Comparison of ENCODE assay signal across 23 cellular contexts in genomic region chr9:134694714-134695113, GRCh38. TPM values are rescaled to one million over a fixed set of nuclear protein-coding genes. Genes with fewer than 3 reads are reported as not detected.
A peak's percentile ranks its signal among the peaks of the same experiment; 100 is the strongest.
DNase-seq lines count a peak whose midpoint lies in the region; ATAC-seq and TF ChIP-seq lines count a peak whose summit lies in the region.
"Had no signal": no experiment of that assay in that cellular context is flagged by ENCODE, and none has a peak within 500 bp of the region (broad histone marks: within the 10 kb centered on the region; RNA-seq: fewer than 3 reads in every experiment).

No MANE protein-coding gene starts in this region.

- H3K27me3 ChIP-seq in right atrium auricular region (no peaks in the 10 kb centered on the region), endodermal cell (ENCODE audit: control insufficient read depth, insufficient read depth, low read length, poor library complexity, severe bottlenecking) (no peaks in the 10 kb centered on the region), stomach smooth muscle (ENCODE audit: control insufficient read depth in 1 of 2, insufficient read depth in 2 of 2, low read length in 2 of 2) (no peaks in the 10 kb centered on the region)

- H3K9me3 Mint-ChIP-seq in endodermal cell (no peaks in the 10 kb centered on the region), osteocyte (ENCODE audit: unreplicated experiment) (no peaks in the 10 kb centered on the region)
- H3K9me3 Mint-ChIP-seq: CD8-positive, alpha-beta T cell; GM23338; IgD-negative memory B cell had no signal

- H3K9ac ChIP-seq in endodermal cell (ENCODE audit: extremely low read depth, low read length, poor library complexity, severe bottlenecking): no peak overlapping the region
- H3K9ac ChIP-seq in stomach smooth muscle (ENCODE audit: low read length in 2 of 2): no peak overlapping the region
- H3K9ac ChIP-seq: BLaER1 treated with 17β-estradiol and CSF1 and Interleukin-3, amounts not matched to agents 10 nM and 100 nM had no signal

- H3K4me3 Mint-ChIP-seq in endodermal cell (no peak overlapping the region), osteocyte (ENCODE audit: unreplicated experiment) (no peak overlapping the region)
- H3K4me3 Mint-ChIP-seq: CD8-positive, alpha-beta T cell; GM23338; IgD-negative memory B cell had no signal

- H3K4me3 ChIP-seq in right atrium auricular region (no peak overlapping the region), endodermal cell (ENCODE audit: low read length) (no peak overlapping the region), stomach smooth muscle (ENCODE audit: low read length in 2 of 2) (no peak overlapping the region)
- H3K4me3 ChIP-seq: BLaER1 treated with 17β-estradiol and CSF1 and Interleukin-3, amounts not matched to agents 10 nM and 100 nM; GM23338 had no signal

- WGBS in endodermal cell (ENCODE audit: insufficient coverage in 1 of 2, insufficient read length in 1 of 2), 2 experiments: 93 to 96% methylated on average over 5 to 12 of the region's 12 CpGs

- peak; percentile 16 for DNase-seq in Right ventricle myocardium superior
- no peak for DNase-seq in right atrium auricular region (ENCODE audit: low spot score)
- DNase-seq in endodermal cell: no peak
- no peak for DNase-seq in osteocyte (ENCODE audit: extremely low spot score, unreplicated experiment)
- no peak for DNase-seq in GM19240 (ENCODE audit: insufficient read length, low spot score)
- DNase-seq in NCI-H2227 (lab: John Stamatoyannopoulos, UW; ENCODE audit: unreplicated experiment): no peak
- no peak for DNase-seq in activated CD8-positive, alpha-beta memory T cell treated with anti-CD3 and anti-CD28 coated beads for 24 hours
- DNase-seq: ACHN; Calu3; CD8-positive, alpha-beta T cell; DMS153; HCEC 1CT; MV-4-11; NCI-H1105 treated with DMSO at 0.1 percent for 48 hours; NCI-H2029 treated with DMSO at 0.1 percent for 48 hours; NCI-H526; PC-3 had no signal

- no peaks in the 10 kb centered on the region for H3K9me3 ChIP-seq in right atrium auricular region
- no peaks in the 10 kb centered on the region for H3K9me3 ChIP-seq in endodermal cell (ENCODE audit: control insufficient read depth, low read length)
- no peaks in the 10 kb centered on the region for H3K9me3 ChIP-seq in stomach smooth muscle (ENCODE audit: control insufficient read depth in 2 of 2, low read length in 2 of 2)
- H3K9me3 ChIP-seq: BLaER1 treated with 17β-estradiol and CSF1 and Interleukin-3, amounts not matched to agents 10 nM and 100 nM had no signal

- peaks cover 25% of the 10 kb centered on the region for H3K36me3 Mint-ChIP-seq in endodermal cell (ENCODE audit: low read depth)
- H3K36me3 Mint-ChIP-seq in osteocyte (ENCODE audit: unreplicated experiment): peaks cover 27% of the 10 kb centered on the region
- H3K36me3 Mint-ChIP-seq: CD8-positive, alpha-beta T cell; IgD-negative memory B cell had no signal

- intact Hi-C loops in Right ventricle myocardium superior (cut with DNase I): loop anchor here (5.0 kb wide), 1 partner anchor 38 kb away; no protein-coding TSS in a partner anchor

- peaks cover 0 to 23% of the 10 kb centered on the region in 2 donors for H3K4me1 ChIP-seq in right atrium auricular region
- H3K4me1 ChIP-seq in endodermal cell (ENCODE audit: control insufficient read depth, insufficient read depth, low read length): no peaks in the 10 kb centered on the region
- H3K4me1 ChIP-seq in stomach smooth muscle (ENCODE audit: control insufficient read depth, insufficient read depth, low read length): peaks cover 48% of the 10 kb centered on the region

- no peak for ATAC-seq in Right ventricle myocardium superior (ENCODE audit: poor library complexity)
- ATAC-seq: CD8-positive, alpha-beta T cell; GM23338; PC-3; SK-N-SH treated with all-trans-retinoic acid at 6 μM for 48 hours had no signal

- H3K27me3 Mint-ChIP-seq in endodermal cell (ENCODE audit: insufficient read depth) (no peaks in the 10 kb centered on the region), osteocyte (ENCODE audit: unreplicated experiment) (no peaks in the 10 kb centered on the region)
- H3K27me3 Mint-ChIP-seq: IgD-negative memory B cell had no signal

- no peak for TF ChIP-seq CTCF in right atrium auricular region (IDR thresholded peaks at IDR 0.05)
- no peak for TF ChIP-seq CTCF in endodermal cell (conservative IDR thresholded peaks at IDR 0.05)
- TF ChIP-seq CTCF in osteocyte (IDR thresholded peaks at IDR 0.05): no peak

- H3K36me3 ChIP-seq in right atrium auricular region: no peaks in the 10 kb centered on the region
- no peaks in the 10 kb centered on the region for H3K36me3 ChIP-seq in endodermal cell (ENCODE audit: control insufficient read depth, insufficient read depth, low read length)
- peaks cover 14 to 20% of the 10 kb centered on the region in 2 donors for H3K36me3 ChIP-seq in stomach smooth muscle (ENCODE audit: control insufficient read depth in 2 of 2, insufficient read depth in 2 of 2, low read length in 2 of 2)

- H3K27ac Mint-ChIP-seq in endodermal cell (peak overlapping the region; percentile 30), osteocyte (ENCODE audit: unreplicated experiment) (peak overlapping the region; percentile 38)
- H3K27ac Mint-ChIP-seq: CD8-positive, alpha-beta T cell; GM23338; IgD-negative memory B cell had no signal

- H3K27ac ChIP-seq in right atrium auricular region: no peak overlapping the region
- H3K27ac ChIP-seq in endodermal cell (ENCODE audit: low read depth, low read length): no peak overlapping the region
- H3K27ac ChIP-seq in stomach smooth muscle (ENCODE audit: low read length): peak overlapping the region; percentile 11
- H3K27ac ChIP-seq: 22Rv1; BLaER1 treated with 17β-estradiol and CSF1 and Interleukin-3, amounts not matched to agents 10 nM and 100 nM had no signal

- H3K4me1 Mint-ChIP-seq in endodermal cell (no peaks in the 10 kb centered on the region), osteocyte (ENCODE audit: unreplicated experiment) (peaks cover 45% of the 10 kb centered on the region)

RNA-seq across cellular contexts. Expression of gene COL5A1, which starts 53.1 kb away (rescaled TPM):
- total RNA-seq in Right ventricle myocardium superior (12.7 TPM), right atrium auricular region (10 to 100 TPM; 10.9 to 22.0 TPM), endodermal cell (10 to 100 TPM; 65.3 to 76.6 TPM), osteocyte (1,552 and 1,672 TPM in 2 replicates)
- polyA plus RNA-seq in endodermal cell (2013, experiment 1 of 2): 47.5 TPM
- polyA plus RNA-seq in endodermal cell (2013, experiment 2 of 2): 53.7 TPM
- total RNA-seq: Calu3 had no signal
- polyA plus RNA-seq: IgD-negative memory B cell had no signal

Comparison
In these comparisons a context has a peak if more than half of its experiments do, and no peak if none do; other contexts are left out.
1. RNA of gene COL5A1, which starts 53.1 kb away (total RNA-seq): 1,552 to 1,672 TPM in osteocyte; 65.3 to 76.6 TPM in endodermal cell, 10.9 to 22.0 TPM in right atrium auricular region and 12.7 TPM in Right ventricle myocardium superior (single experiment); every median in the first group is over 10 times any median in the second.